12 cellular contexts compared by ENCODE assay signal in genomic region chr12:118033902-118034301, GRCh38. TPM values are rescaled to one million over a fixed set of nuclear protein-coding genes. Genes with fewer than 3 reads are reported as not detected.
DNase-seq lines count a peak whose midpoint lies in the region; ATAC-seq and TF ChIP-seq lines count a peak whose summit lies in the region.
"Had no signal": no experiment of that assay in that cellular context is flagged by ENCODE, and none has a peak within 500 bp of the region (broad histone marks: within the 10 kb centered on the region; RNA-seq: fewer than 3 reads in every experiment).

No MANE protein-coding gene starts in this region.

- no peak overlapping the region for H2BK12ac ChIP-seq in mesenchymal stem cell (ENCODE audit: low read length in 2 of 2)

- no peak overlapping the region for H3K14ac ChIP-seq in mesenchymal stem cell (ENCODE audit: low read length in 2 of 2)

- peaks cover 91% of the 10 kb centered on the region for H3K36me3 Mint-ChIP-seq in GM23338 (ENCODE audit: low read depth)
- peaks cover 77% of the 10 kb centered on the region for H3K36me3 Mint-ChIP-seq in activated naive CD8-positive, alpha-beta T cell treated with anti-CD3 and anti-CD28 coated beads, Interleukin-2, amount 50 U/mL, for 24 hours (ENCODE audit: low read depth)

- intact Hi-C loops in vagina (cut with DNase I), result no loop called here
- intact Hi-C loops in aorta (cut with DNase I), result loop anchor here in 1 of 2 donors (10.0 kb wide), 1 partner anchor 159 kb away; no protein-coding TSS in a partner anchor
- intact Hi-C loops in right cardiac atrium (cut with DNase I), result no loop called here

- peaks cover 11% of the 10 kb centered on the region; the same call in 2 of the 3 replicates for H3K4me1 Mint-ChIP-seq in GM23338
- H3K4me1 Mint-ChIP-seq in activated naive CD8-positive, alpha-beta T cell treated with anti-CD3 and anti-CD28 coated beads, Interleukin-2, amount 50 U/mL, for 24 hours, result peaks cover 69% of the 10 kb centered on the region

- H3K27me3 ChIP-seq in BLaER1 (no peaks in the 10 kb centered on the region), GM23338 (ENCODE audit: insufficient read depth) (no peaks in the 10 kb centered on the region), mesenchymal stem cell (ENCODE audit: control insufficient read depth in 1 of 2, insufficient read depth in 1 of 2, low read length in 2 of 2) (no peaks in the 10 kb centered on the region), vagina (no peaks in the 10 kb centered on the region), aorta (ENCODE audit: control insufficient read depth in 1 of 2, insufficient read depth in 2 of 2, low read length in 1 of 2) (no peaks in the 10 kb centered on the region), right cardiac atrium (ENCODE audit: control insufficient read depth, insufficient read depth) (no peaks in the 10 kb centered on the region)

- no peak overlapping the region for H2BK15ac ChIP-seq in mesenchymal stem cell (ENCODE audit: low read depth, poor library complexity, severe bottlenecking)

- no peak for TF ChIP-seq CTCF in GM23338 (conservative IDR thresholded peaks at IDR 0.05; ENCODE audit: low read depth in 2 of 2)
- no peak for TF ChIP-seq CTCF in vagina (IDR thresholded peaks at IDR 0.05)

- H3K9me2 ChIP-seq in GM23338 (ENCODE audit: insufficient read depth), result no peaks in the 10 kb centered on the region

- no peak overlapping the region; the same call in 1 of the 2 replicates for H3K27ac Mint-ChIP-seq in GM23338
- peak overlapping the region; percentile 96 for H3K27ac Mint-ChIP-seq in activated naive CD8-positive, alpha-beta T cell treated with anti-CD3 and anti-CD28 coated beads, Interleukin-2, amount 50 U/mL, for 24 hours

- H3K4me2 ChIP-seq in BLaER1 (no peak overlapping the region), GM23338 (no peak overlapping the region), mesenchymal stem cell (ENCODE audit: low read length, poor library complexity, severe bottlenecking) (no peak overlapping the region)

- H3K27ac ChIP-seq in BLaER1 (no peak overlapping the region), GM23338 (ENCODE audit: low read depth) (peak overlapping the region; percentile 52; the same call in 1 of the 2 replicates), mesenchymal stem cell (ENCODE audit: low read length, poor library complexity, severe bottlenecking) (no peak overlapping the region), vagina (no peak overlapping the region), aorta (ENCODE audit: low read depth in 1 of 2, low read length in 2 of 2) (no peak overlapping the region), right cardiac atrium (ENCODE audit: low read length) (no peak overlapping the region)

- ATAC-seq in GM23338 (no peak), aorta (ENCODE audit: low FRiP score) (no peak), right cardiac atrium (no peak)
- no peak for ATAC-seq in activated naive CD8-positive, alpha-beta T cell treated with anti-CD3 and anti-CD28 coated beads, Interleukin-2, amount 50 U/mL, for 24 hours
- ATAC-seq: mucosa of descending colon had no signal

- no peak overlapping the region for H2BK5ac ChIP-seq in mesenchymal stem cell (ENCODE audit: low read depth, low read length, poor library complexity, severe bottlenecking)

- H3K9me3 ChIP-seq in BLaER1, result no peaks in the 10 kb centered on the region
- no peaks in the 10 kb centered on the region for H3K9me3 ChIP-seq in mesenchymal stem cell (ENCODE audit: control insufficient read depth, low read length)
- H3K9me3 ChIP-seq in vagina, result no peaks in the 10 kb centered on the region
- no peaks in the 10 kb centered on the region for H3K9me3 ChIP-seq in aorta (ENCODE audit: control insufficient read depth, low read length)
- no peaks in the 10 kb centered on the region for H3K9me3 ChIP-seq in right cardiac atrium (ENCODE audit: control insufficient read depth, low read length)
- H3K9me3 ChIP-seq: mucosa of descending colon had no signal

- H2AFZ ChIP-seq in GM23338 (no peak overlapping the region), mesenchymal stem cell (ENCODE audit: low read depth, low read length) (no peak overlapping the region)

- WGBS in mesenchymal stem cell, result over 99% methylated on average over 5 of the region's 5 CpGs
- WGBS in aorta, 2 donors, result 88 to 90% methylated on average over 5 of the region's 5 CpGs
- 93% methylated on average over 5 of the region's 5 CpGs for WGBS in right cardiac atrium

- no peak overlapping the region for H3K4ac ChIP-seq in mesenchymal stem cell (ENCODE audit: low read depth in 1 of 2, low read length in 2 of 2)

- H3K79me2 ChIP-seq in GM23338 (replicated peaks; ENCODE audit: insufficient read depth), result no peaks in the 10 kb centered on the region

- H3F3A ChIP-seq in GM23338 (replicated peaks; ENCODE audit: low read depth), result peaks cover 23% of the 10 kb centered on the region

- H4K20me1 ChIP-seq in BLaER1 (no peaks in the 10 kb centered on the region; the same call in 1 of the 2 replicates), GM23338 (replicated peaks; ENCODE audit: insufficient read depth) (peaks cover 12% of the 10 kb centered on the region)

- H2AK5ac ChIP-seq in mesenchymal stem cell (ENCODE audit: low read length, severe bottlenecking), result no peak overlapping the region

- no peak overlapping the region for H3K4me3 Mint-ChIP-seq in GM23338
- H3K4me3 Mint-ChIP-seq in activated naive CD8-positive, alpha-beta T cell treated with anti-CD3 and anti-CD28 coated beads, Interleukin-2, amount 50 U/mL, for 24 hours, result no peak overlapping the region
- H3K4me3 Mint-ChIP-seq: CD8-positive, alpha-beta memory T cell had no signal

- 0 out of 2 replicates have a peak overlapping the region, but pooled peaks have one; percentile 38 for H3K9ac ChIP-seq in BLaER1
- peak overlapping the region; percentile 47 for H3K9ac ChIP-seq in mesenchymal stem cell (ENCODE audit: low read length)

- no peaks in the 10 kb centered on the region for H3K4me1 ChIP-seq in BLaER1
- H3K4me1 ChIP-seq in GM23338 (ENCODE audit: insufficient read depth), result no peaks in the 10 kb centered on the region
- no peaks in the 10 kb centered on the region for H3K4me1 ChIP-seq in mesenchymal stem cell (ENCODE audit: control insufficient read depth, insufficient read depth, low read depth, low read length)
- H3K4me1 ChIP-seq in vagina, result no peaks in the 10 kb centered on the region
- H3K4me1 ChIP-seq in aorta (ENCODE audit: control insufficient read depth in 1 of 2, insufficient read depth in 2 of 2, low read length in 2 of 2), result no peaks in the 10 kb centered on the region
- H3K4me1 ChIP-seq in right cardiac atrium (ENCODE audit: control insufficient read depth, insufficient read depth, low read length), result no peaks in the 10 kb centered on the region

- H3K9me3 Mint-ChIP-seq in GM23338, result no peaks in the 10 kb centered on the region
- H3K9me3 Mint-ChIP-seq in activated naive CD8-positive, alpha-beta T cell treated with anti-CD3 and anti-CD28 coated beads, Interleukin-2, amount 50 U/mL, for 24 hours, result no peaks in the 10 kb centered on the region
- H3K9me3 Mint-ChIP-seq: CD8-positive, alpha-beta memory T cell had no signal

- DNase-seq in GM23338 (ENCODE audit: low spot score) (no peak), mesenchymal stem cell (no peak), vagina (ENCODE audit: extremely low spot score in 2 of 2) (no peak), aorta (no peak), right cardiac atrium (no peak)
- DNase-seq in activated naive CD8-positive, alpha-beta T cell treated with anti-CD3 and anti-CD28 coated beads, Interleukin-2, amount 50 U/mL, for 24 hours, result no peak
- DNase-seq: activated CD8-positive, alpha-beta memory T cell treated with anti-CD3 and anti-CD28 coated beads, Interleukin-2, amount 50 U/mL, for 48 hours; CD8-positive, alpha-beta memory T cell; mucosa of descending colon; NCI-H2029 treated with DMSO at 0.1 percent for 48 hours; NCI-H82 had no signal

- H3K23ac ChIP-seq in mesenchymal stem cell (ENCODE audit: low read length in 2 of 2), result no peak overlapping the region

- no peak overlapping the region for H3K4me3 ChIP-seq in BLaER1
- H3K4me3 ChIP-seq in GM23338, result no peak overlapping the region
- H3K4me3 ChIP-seq in mesenchymal stem cell (ENCODE audit: insufficient read depth in 1 of 2, low read depth in 1 of 2, low read length in 2 of 2), result peak overlapping the region in 1 of 2 experiments; percentile 51
- H3K4me3 ChIP-seq in vagina, result no peak overlapping the region
- no peak overlapping the region for H3K4me3 ChIP-seq in aorta (ENCODE audit: low read length in 2 of 2)
- H3K4me3 ChIP-seq in right cardiac atrium (ENCODE audit: low read length), result no peak overlapping the region
- H3K4me3 ChIP-seq: mucosa of descending colon had no signal

- H3K36me3 ChIP-seq in BLaER1, result peaks cover 99% of the 10 kb centered on the region
- peaks cover 61% of the 10 kb centered on the region for H3K36me3 ChIP-seq in GM23338 (ENCODE audit: insufficient read depth)
- peaks cover 54 to 100% of the 10 kb centered on the region in 2 experiments for H3K36me3 ChIP-seq in mesenchymal stem cell (ENCODE audit: control insufficient read depth in 1 of 2, insufficient read depth in 2 of 2, low read depth in 1 of 2, low read length in 2 of 2)
- peaks cover 0 to 82% of the 10 kb centered on the region in 2 donors for H3K36me3 ChIP-seq in vagina
- H3K36me3 ChIP-seq in aorta (ENCODE audit: control insufficient read depth in 1 of 2, insufficient read depth in 2 of 2, low read length in 1 of 2), result peaks cover 0 to 27% of the 10 kb centered on the region in 2 donors

- no peaks in the 10 kb centered on the region for H3K27me3 Mint-ChIP-seq in GM23338 (ENCODE audit: insufficient read depth, low read depth, poor library complexity)
- H3K27me3 Mint-ChIP-seq in activated naive CD8-positive, alpha-beta T cell treated with anti-CD3 and anti-CD28 coated beads, Interleukin-2, amount 50 U/mL, for 24 hours, result no peaks in the 10 kb centered on the region

- no peak for TF ChIP-seq POLR2A in vagina (IDR thresholded peaks at IDR 0.05)

- H3K18ac ChIP-seq in mesenchymal stem cell (ENCODE audit: low read depth in 1 of 2, low read length in 2 of 2), result no peak overlapping the region

- H2BK120ac ChIP-seq in mesenchymal stem cell (ENCODE audit: low read depth, low read length), result no peak overlapping the region

- peaks cover 19% of the 10 kb centered on the region for H3K79me1 ChIP-seq in mesenchymal stem cell (replicated peaks; ENCODE audit: low read length, poor library complexity, severe bottlenecking)

- H4K91ac ChIP-seq in mesenchymal stem cell (ENCODE audit: low read length), result no peak overlapping the region

- no peak overlapping the region for H4K8ac ChIP-seq in mesenchymal stem cell (ENCODE audit: low read length)

RNA-seq across cellular contexts. Expression of gene RFC5, which starts 17.4 kb away (rescaled TPM):
- 53.2 and 56.4 TPM in 2 replicates for total RNA-seq in GM23338 (2014; rRNA removed; shearing (Covaris generic))
- polyA plus RNA-seq in GM23338 (2016; fragmentation: Nextera tagmentation; extraction: Ambion mirVana) (35.0 and 35.1 TPM in 2 replicates), aorta (10 to 100 TPM in 1 of 2 donors, 1 to 10 TPM in 1; 6.1 to 12.0 TPM), right cardiac atrium (4.3 TPM)
- polyA plus RNA-seq in mesenchymal stem cell (2013, experiment 1 of 2), result 7.6 TPM
- polyA plus RNA-seq in mesenchymal stem cell (2013, experiment 2 of 2), result 7.8 TPM
- total RNA-seq in vagina (11.5 TPM), aorta (1 to 10 TPM; 5.7 to 8.1 TPM), right cardiac atrium (1 to 10 TPM; 4.3 to 7.9 (median 6.4) TPM)

RNA-seq across cellular contexts. Expression of gene WSB2, which starts 27.1 kb away (rescaled TPM):
- total RNA-seq in GM23338 (2014; rRNA removed; shearing (Covaris generic)), result 53.2 and 60.8 TPM in 2 replicates
- polyA plus RNA-seq in GM23338 (2016; fragmentation: Nextera tagmentation; extraction: Ambion mirVana) (36.6 and 38.8 TPM in 2 replicates), aorta (10 to 100 TPM; 41.1 to 77.4 TPM), right cardiac atrium (40.6 TPM)
- polyA plus RNA-seq in mesenchymal stem cell (2013, experiment 1 of 2), result 81.2 TPM
- 81.9 TPM for polyA plus RNA-seq in mesenchymal stem cell (2013, experiment 2 of 2)
- total RNA-seq in vagina (44.0 TPM), aorta (10 to 100 TPM; 61.2 to 97.3 TPM), right cardiac atrium (10 to 100 TPM; 71.9 to 79.2 (median 72.8) TPM)
